In the genomic region with DNA sequence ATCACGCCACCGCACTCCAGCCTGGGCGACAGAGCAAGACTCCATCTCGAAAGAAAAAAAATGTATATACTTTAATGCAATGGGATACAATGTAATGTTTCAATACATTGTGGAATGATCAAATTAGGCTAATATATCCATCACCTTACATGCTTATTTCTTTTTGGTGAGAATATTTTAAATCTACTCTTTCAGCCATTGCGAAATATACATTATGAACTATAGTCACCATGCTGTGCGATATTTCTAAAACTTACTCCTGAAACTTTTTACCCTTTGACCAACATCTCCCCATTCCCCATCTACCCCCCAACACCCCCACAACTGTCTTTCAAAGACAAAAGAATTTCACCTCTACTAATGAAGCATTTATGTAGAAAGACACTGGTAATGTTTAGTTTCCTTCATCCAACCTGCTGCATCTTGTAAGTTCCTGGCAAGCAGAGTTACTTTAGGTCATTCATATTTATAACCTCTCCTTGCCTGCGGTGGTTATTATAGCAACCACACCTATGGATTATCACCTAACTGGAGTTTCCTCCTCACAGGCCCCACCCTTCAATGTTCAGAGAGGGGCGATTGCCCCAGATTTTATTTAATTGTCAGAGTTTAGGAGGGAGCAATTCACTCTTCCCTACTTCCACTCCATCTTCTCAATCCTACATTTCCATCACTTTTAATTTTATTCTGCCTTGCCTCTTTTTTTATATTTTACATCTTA, we compare ENCODE assay signal across 8 cellular contexts. TPM values are rescaled to one million over a fixed set of nuclear protein-coding genes. Genes with fewer than 3 reads are reported as not detected.
DNase-seq lines count a peak whose midpoint lies in the region; ATAC-seq and TF ChIP-seq lines count a peak whose summit lies in the region.

No MANE protein-coding gene starts in this region.

- DNase-seq in CD14-positive monocyte (ENCODE audit: low spot score): no peak
- peak; percentile 26 to 46 for DNase-seq in Kasumi-1 (lab: John Stamatoyannopoulos, UW)
- DNase-seq in central memory CD8-positive, alpha-beta T cell (ENCODE audit: low spot score in 2 of 2): no peak
- DNase-seq in nephron progenitor cell: no peak
- DNase-seq in head of caudate nucleus: no peak
- DNase-seq in activated effector memory CD4-positive, alpha-beta T cell treated with anti-CD3 and anti-CD28 coated beads, Interleukin-2, amount 50 U/mL, for 16 hours: no peak
- DNase-seq in hepatic stellate cell (ENCODE audit: low spot score): no peak
- no peak for DNase-seq in NCI-H1694 (lab: John Stamatoyannopoulos, UW)

- intact Hi-C loops in CD14-positive monocyte (cut with micrococcal nuclease): loop anchor here (5.0 to 10.0 kb wide), 3 partner anchors 40 to 157 kb away; partner anchors contain the start of genes MRO (in 2 of the 2) and SMAD4 (in 1 of the 2)
- intact Hi-C loops in head of caudate nucleus (cut with DNase I): loop anchor here (5.0 to 10.0 kb wide), 4 partner anchors 55 to 320 kb away; partner anchors contain the start of genes ELAC1, MEX3C, MRO and SMAD4

- peak overlapping the region; percentile 95 to 99 (median 98) for H3K27ac Mint-ChIP-seq in CD14-positive monocyte
- peak overlapping the region; percentile 96 for H3K27ac Mint-ChIP-seq in central memory CD8-positive, alpha-beta T cell (ENCODE audit: low read depth)
- H3K27ac Mint-ChIP-seq in nephron progenitor cell: no peak overlapping the region

- H3K36me3 Mint-ChIP-seq in CD14-positive monocyte (no peaks in the 10 kb centered on the region), nephron progenitor cell (ENCODE audit: low read depth) (no peaks in the 10 kb centered on the region)
- H3K36me3 Mint-ChIP-seq in central memory CD8-positive, alpha-beta T cell (ENCODE audit: insufficient read depth): peaks cover 18% of the 10 kb centered on the region

- ATAC-seq in central memory CD8-positive, alpha-beta T cell (replicated peaks; ENCODE audit: extremely low read depth, poor library complexity, severe bottlenecking): no peak

- TF ChIP-seq CTCF in CD14-positive monocyte (IDR thresholded peaks at IDR 0.05) (no peak), nephron progenitor cell (IDR thresholded peaks at IDR 0.05) (no peak)

- peaks cover 0 to 2% (median 0%) of the 10 kb centered on the region in 3 donors for H3K27me3 Mint-ChIP-seq in CD14-positive monocyte (ENCODE audit: low read depth in 3 of 3)
- peaks cover 9% of the 10 kb centered on the region for H3K27me3 Mint-ChIP-seq in central memory CD8-positive, alpha-beta T cell
- peaks cover 4% of the 10 kb centered on the region for H3K27me3 Mint-ChIP-seq in nephron progenitor cell (ENCODE audit: low read depth, poor library complexity)

- H3K4me1 Mint-ChIP-seq in CD14-positive monocyte (peaks cover 31% of the 10 kb centered on the region), nephron progenitor cell (peaks cover 17% of the 10 kb centered on the region)
- H3K4me1 Mint-ChIP-seq in central memory CD8-positive, alpha-beta T cell: peaks cover 20% of the 10 kb centered on the region

- peak overlapping the region; percentile 97 to 98 for H3K4me3 Mint-ChIP-seq in CD14-positive monocyte
- H3K4me3 Mint-ChIP-seq in central memory CD8-positive, alpha-beta T cell: peak overlapping the region; percentile 96
- H3K4me3 Mint-ChIP-seq in nephron progenitor cell: peak overlapping the region; percentile 90

- no peaks in the 10 kb centered on the region for H3K9me3 Mint-ChIP-seq in CD14-positive monocyte
- no peaks in the 10 kb centered on the region for H3K9me3 Mint-ChIP-seq in central memory CD8-positive, alpha-beta T cell
- H3K9me3 Mint-ChIP-seq in nephron progenitor cell: no peaks in the 10 kb centered on the region

RNA-seq across cellular contexts. Expression of gene ME2, which starts 1.2 kb away (rescaled TPM):
- 10 to 100 TPM; 71.7 to 93.8 TPM for polyA plus RNA-seq in CD14-positive monocyte

RNA-seq across cellular contexts. Expression of gene MRO, which starts 57.9 kb away (rescaled TPM):
- not detected for polyA plus RNA-seq in CD14-positive monocyte

Comparison
In these comparisons a context has a peak if more than half of its experiments do, and no peak if none do; other contexts are left out.
1. DNase-seq: peak in Kasumi-1 (2 of 2); none in CD14-positive monocyte (single experiment), central memory CD8-positive, alpha-beta T cell (0 of 2), nephron progenitor cell (single experiment), head of caudate nucleus (0 of 42), activated effector memory CD4-positive, alpha-beta T cell treated with anti-CD3 and anti-CD28 coated beads, Interleukin-2, amount 50 U/mL, for 16 hours (single experiment), hepatic stellate cell (single experiment) and NCI-H1694 (single experiment).
2. Peak in every context shown above with its lines, with median percentiles within 50 percentile points of each other: H3K4me3 Mint-ChIP-seq.